In genomic region chr17:7355053-7355452, GRCh38 we compare ENCODE assay signal across 8 cellular contexts. TPM values are rescaled to one million over a fixed set of nuclear protein-coding genes. Genes with fewer than 3 reads are reported as not detected.
DNase-seq lines count a peak whose midpoint lies in the region; ATAC-seq and TF ChIP-seq lines count a peak whose summit lies in the region.

Gene TMEM95, plus strand, starts transcription at chr17:7355156. Its CDS starts 49 bp downstream, at chr17:7355205.

- H3K9me3 ChIP-seq in uterus = no peaks in the 10 kb centered on the region

- no peaks in the 10 kb centered on the region for H3K9me3 Mint-ChIP-seq in activated naive CD4-positive, alpha-beta T cell treated with anti-CD3 and anti-CD28 coated beads, Interleukin-2, amount 50 U/mL, for 72 hours

- no peaks in the 10 kb centered on the region for H3K27me3 ChIP-seq in uterus

- DNase-seq in activated naive CD4-positive, alpha-beta T cell treated with anti-CD3 and anti-CD28 coated beads, Interleukin-2, amount 50 U/mL, for 72 hours (ENCODE audit: low spot score in 2 of 2) = no peak
- no peak for DNase-seq in activated naive CD4-positive, alpha-beta T cell (lab: John Stamatoyannopoulos, UW)
- DNase-seq in cerebellar cortex (ENCODE audit: low spot score) (peak; percentile 33), mucosa of gallbladder (ENCODE audit: low spot score) (peak; percentile 36), uterus (no peak), NCI-H82 (lab: John Stamatoyannopoulos, UW) (no peak), left colon (no peak)

- peaks cover 4 to 24% of the 10 kb centered on the region in 2 donors for H3K36me3 Mint-ChIP-seq in activated naive CD4-positive, alpha-beta T cell treated with anti-CD3 and anti-CD28 coated beads, Interleukin-2, amount 50 U/mL, for 72 hours

- intact Hi-C loops in uterus (cut with DNase I; ENCODE audit: low total_unique reads) (loop anchor here (10.0 kb wide), 1 partner anchor 230 kb away; the partner anchor contains the start of gene MPDU1), left colon (cut with DNase I, micrococcal nuclease) (loop anchor here (10.0 kb wide), 2 partner anchors 80 to 220 kb away; partner anchors contain the start of genes CD68 (in 1 of the 2), FGF11 (in 1 of the 2) and TMEM102 (in 1 of the 2))

- no peaks in the 10 kb centered on the region for H3K36me3 ChIP-seq in uterus

- H3K4me3 ChIP-seq in uterus = no peak within 1 kb of the TSS

- H3K4me1 ChIP-seq in uterus = peaks cover 0 to 8% of the 10 kb centered on the region in 2 donors

- ATAC-seq in activated naive CD4-positive, alpha-beta T cell treated with anti-CD3 and anti-CD28 coated beads, Interleukin-2, amount 50 U/mL, for 72 hours = no peak
- ATAC-seq in GM21423 (IDR thresholded peaks at IDR 0.05; ENCODE audit: unreplicated experiment) (no peak), left colon (no peak)

- peak within 1 kb of the TSS; percentile 57 to 97 for H3K27ac ChIP-seq in uterus

- TF ChIP-seq POLR2A in uterus (IDR thresholded peaks at IDR 0.05) = no peak

- peak within 1 kb of the TSS; percentile 14 to 29 for H3K27ac Mint-ChIP-seq in activated naive CD4-positive, alpha-beta T cell treated with anti-CD3 and anti-CD28 coated beads, Interleukin-2, amount 50 U/mL, for 72 hours

- TF ChIP-seq CTCF in uterus (IDR thresholded peaks at IDR 0.05) = no peak

RNA-seq across cellular contexts. Expression of gene TMEM95, which starts in this region (rescaled TPM):
- under 1 TPM in 1 of 2 donors, not detected in 1; 0.21 TPM for total RNA-seq in activated naive CD4-positive, alpha-beta T cell treated with anti-CD3 and anti-CD28 coated beads, Interleukin-2, amount 50 U/mL, for 72 hours
- total RNA-seq in mucosa of gallbladder (not detected), uterus (not detected), left colon (not detected)

Comparison
In these comparisons a context has a peak if more than half of its experiments do, and no peak if none do; other contexts are left out.
1. Peak in DNase-seq in mucosa of gallbladder; RNA of the gene not detected or under 1 TPM.